Comparison of ENCODE assay signal across 12 cellular contexts in genomic region chr14:96177766-96178377, GRCh38. TPM values are rescaled to one million over a fixed set of nuclear protein-coding genes. Genes with fewer than 3 reads are reported as not detected.
DNase-seq lines count a peak whose midpoint lies in the region; ATAC-seq and FAIRE-seq lines count a peak whose summit lies in the region.
"Had no signal": no experiment of that assay in that cellular context is flagged by ENCODE, and none has a peak within 500 bp of the region (broad histone marks: within the 10 kb centered on the region; RNA-seq: fewer than 3 reads in every experiment).

No MANE protein-coding gene starts in this region.

- CTCF ChIA-PET in activated CD4-positive, alpha-beta T cell treated with anti-CD3 and anti-CD28 coated beads for 36 hours (lab: Charles Lee), result interaction anchor here (0.7 kb wide), 1 partner anchor 17 kb away, joined by 3 read pairs; no protein-coding TSS in a partner anchor

- H3K27me3 Mint-ChIP-seq in activated CD4-positive, alpha-beta T cell treated with anti-CD3 and anti-CD28 coated beads for 36 hours, result peaks cover 1% of the 10 kb centered on the region
- no peaks in the 10 kb centered on the region for H3K27me3 Mint-ChIP-seq in activated CD4-positive, alpha-beta T cell treated with anti-CD3 and anti-CD28 coated beads, Interleukin-2, amount 10 ng/mL, durations not matched to agents 24 days and 14 days
- H3K27me3 Mint-ChIP-seq in stimulated activated naive B cell treated with anti-CD40 and anti-IgM and Interleukin-4, amounts not matched to agents 10 μg/mL and 1 μg/mL and 100 μg/mL, for 72 hours, result peaks cover 42 to 45% of the 10 kb centered on the region in 2 donors

- H3K4me1 Mint-ChIP-seq in activated CD4-positive, alpha-beta T cell treated with anti-CD3 and anti-CD28 coated beads for 36 hours, result peaks cover 11% of the 10 kb centered on the region
- no peaks in the 10 kb centered on the region for H3K4me1 Mint-ChIP-seq in activated CD4-positive, alpha-beta T cell treated with anti-CD3 and anti-CD28 coated beads, Interleukin-2, amount 10 ng/mL, durations not matched to agents 24 days and 14 days
- peaks cover 0 to 10% of the 10 kb centered on the region in 2 donors for H3K4me1 Mint-ChIP-seq in stimulated activated naive B cell treated with anti-CD40 and anti-IgM and Interleukin-4, amounts not matched to agents 10 μg/mL and 1 μg/mL and 100 μg/mL, for 72 hours

- no peak overlapping the region for H3K27ac Mint-ChIP-seq in activated CD4-positive, alpha-beta T cell treated with anti-CD3 and anti-CD28 coated beads for 36 hours
- no peak overlapping the region for H3K27ac Mint-ChIP-seq in activated CD4-positive, alpha-beta T cell treated with anti-CD3 and anti-CD28 coated beads, Interleukin-2, amount 10 ng/mL, durations not matched to agents 24 days and 14 days
- H3K27ac Mint-ChIP-seq in stimulated activated naive B cell treated with anti-CD40 and anti-IgM and Interleukin-4, amounts not matched to agents 10 μg/mL and 1 μg/mL and 100 μg/mL, for 72 hours, result peak overlapping the region; percentile 4

- H3K4me3 Mint-ChIP-seq in activated CD4-positive, alpha-beta T cell treated with anti-CD3 and anti-CD28 coated beads for 36 hours, result no peak overlapping the region
- H3K4me3 Mint-ChIP-seq in activated CD4-positive, alpha-beta T cell treated with anti-CD3 and anti-CD28 coated beads, Interleukin-2, amount 10 ng/mL, durations not matched to agents 24 days and 14 days, result no peak overlapping the region
- no peak overlapping the region for H3K4me3 Mint-ChIP-seq in stimulated activated naive B cell treated with anti-CD40 and anti-IgM and Interleukin-4, amounts not matched to agents 10 μg/mL and 1 μg/mL and 100 μg/mL, for 72 hours

- POLR2A ChIA-PET in activated CD4-positive, alpha-beta T cell treated with anti-CD3 and anti-CD28 coated beads for 36 hours (lab: Charles Lee), result no interaction called here

- no peaks in the 10 kb centered on the region for H3K9me3 Mint-ChIP-seq in activated CD4-positive, alpha-beta T cell treated with anti-CD3 and anti-CD28 coated beads for 36 hours (ENCODE audit: low read depth)
- H3K9me3 Mint-ChIP-seq in activated CD4-positive, alpha-beta T cell treated with anti-CD3 and anti-CD28 coated beads, Interleukin-2, amount 10 ng/mL, durations not matched to agents 24 days and 14 days, result no peaks in the 10 kb centered on the region
- peaks cover 3 to 4% of the 10 kb centered on the region in 2 donors for H3K9me3 Mint-ChIP-seq in stimulated activated naive B cell treated with anti-CD40 and anti-IgM and Interleukin-4, amounts not matched to agents 10 μg/mL and 1 μg/mL and 100 μg/mL, for 72 hours

- DNase-seq in activated CD4-positive, alpha-beta T cell treated with anti-CD3 and anti-CD28 coated beads for 36 hours, result peak; percentile 46
- no peak for DNase-seq in activated CD4-positive, alpha-beta T cell treated with anti-CD3 and anti-CD28 coated beads, Interleukin-2, amount 10 ng/mL, durations not matched to agents 24 days and 14 days
- DNase-seq in left cardiac atrium (no peak), frontal cortex (ENCODE audit: low spot score in 2 of 2) (no peak), NCI-H82 treated with DMSO at 0.1 percent for 48 hours (lab: John Stamatoyannopoulos, UW; ENCODE audit: unreplicated experiment) (no peak), DMS53 (lab: John Stamatoyannopoulos, UW) (no peak)
- peak; percentile 18 for DNase-seq in stimulated activated naive B cell treated with anti-CD40 and anti-IgM and Interleukin-4, amounts not matched to agents 10 μg/mL and 1 μg/mL and 100 μg/mL, for 72 hours
- DNase-seq: NCI-H146, PC-3 had no signal

- no peaks in the 10 kb centered on the region for H3K36me3 Mint-ChIP-seq in activated CD4-positive, alpha-beta T cell treated with anti-CD3 and anti-CD28 coated beads for 36 hours (ENCODE audit: low read depth)
- H3K36me3 Mint-ChIP-seq in activated CD4-positive, alpha-beta T cell treated with anti-CD3 and anti-CD28 coated beads, Interleukin-2, amount 10 ng/mL, durations not matched to agents 24 days and 14 days (ENCODE audit: low read depth), result no peaks in the 10 kb centered on the region
- H3K36me3 Mint-ChIP-seq in stimulated activated naive B cell treated with anti-CD40 and anti-IgM and Interleukin-4, amounts not matched to agents 10 μg/mL and 1 μg/mL and 100 μg/mL, for 72 hours, result no peaks in the 10 kb centered on the region

- intact Hi-C loops in activated CD4-positive, alpha-beta T cell treated with anti-CD3 and anti-CD28 coated beads for 36 hours (cut with DNase I, micrococcal nuclease), result no loop called here
- intact Hi-C loops in activated CD4-positive, alpha-beta T cell treated with anti-CD3 and anti-CD28 coated beads, Interleukin-2, amount 10 ng/mL, durations not matched to agents 24 days and 14 days (cut with micrococcal nuclease), result no loop called here
- intact Hi-C loops in left cardiac atrium (cut with DNase I), result no loop called here

- ATAC-seq in activated CD4-positive, alpha-beta T cell treated with anti-CD3 and anti-CD28 coated beads for 36 hours, result peak; percentile 73
- peak; percentile 72 for ATAC-seq in HG02642 (IDR thresholded peaks at IDR 0.05; ENCODE audit: poor library complexity, unreplicated experiment)
- peak; percentile 46 to 54 for ATAC-seq in left cardiac atrium
- ATAC-seq in stimulated activated naive B cell treated with anti-CD40 and anti-IgM and Interleukin-4, amounts not matched to agents 10 μg/mL and 1 μg/mL and 100 μg/mL, for 72 hours (replicated peaks), result peak; percentile 75 to 91
- ATAC-seq: PC-3 had no signal

- no peak for FAIRE-seq in frontal cortex (lab: Jason Lieb, UNC)
- FAIRE-seq: A204.1, H1 had no signal

RNA-seq across cellular contexts. Expression of gene BDKRB2, which starts 26.8 kb away (rescaled TPM):
- total RNA-seq in activated CD4-positive, alpha-beta T cell treated with anti-CD3 and anti-CD28 coated beads for 36 hours, result not detected
- not detected in 2 replicates for total RNA-seq in activated CD4-positive, alpha-beta T cell treated with anti-CD3 and anti-CD28 coated beads, Interleukin-2, amount 10 ng/mL, durations not matched to agents 24 days and 14 days
- total RNA-seq in left cardiac atrium (1 to 10 TPM; 2.0 to 5.4 TPM), frontal cortex (0.41 TPM)

Comparison
In these comparisons a context has a peak if more than half of its experiments do, and no peak if none do; other contexts are left out.
1. DNase-seq: peak in activated CD4-positive, alpha-beta T cell treated with anti-CD3 and anti-CD28 coated beads for 36 hours (single experiment) and stimulated activated naive B cell treated with anti-CD40 and anti-IgM and Interleukin-4, amounts not matched to agents 10 μg/mL and 1 μg/mL and 100 μg/mL, for 72 hours (single experiment); none in activated CD4-positive, alpha-beta T cell treated with anti-CD3 and anti-CD28 coated beads, Interleukin-2, amount 10 ng/mL, durations not matched to agents 24 days and 14 days (single experiment), left cardiac atrium (single experiment), frontal cortex (0 of 2), NCI-H82 treated with DMSO at 0.1 percent for 48 hours (single experiment) and DMS53 (single experiment).
2. Peak in every context shown above with its lines, with median percentiles within 50 percentile points of each other: ATAC-seq.